2 cellular contexts compared by ENCODE assay signal in genomic region chr6:23424584-23424983, GRCh38.
TF ChIP-seq lines count a peak whose summit lies in the region.

No MANE protein-coding gene starts in this region.

TF ChIP-seq in GM23338, 12 proteins besides CTCF, POLR2A, EP300 and RAD21:
- TF ChIP-seq ZNF462 (CRISPR knock-in tag; IDR thresholded peaks at IDR 0.05) (no peak), EZH2 (IDR thresholded peaks at IDR 0.05; ENCODE audit: low read depth, unreplicated experiment) (no peak)

TF ChIP-seq in K562, 482 proteins besides CTCF, POLR2A, EP300 and RAD21 (continued from another document):
- no peak for TF ChIP-seq ZBTB40 (IDR thresholded peaks at IDR 0.05)
- TF ChIP-seq ZBTB40 (CRISPR knock-in tag; IDR thresholded peaks at IDR 0.05), result no peak
- no peak for TF ChIP-seq PKNOX1 (IDR thresholded peaks at IDR 0.05)
